Comparison of ENCODE assay signal across 12 cellular contexts in the genomic region with DNA sequence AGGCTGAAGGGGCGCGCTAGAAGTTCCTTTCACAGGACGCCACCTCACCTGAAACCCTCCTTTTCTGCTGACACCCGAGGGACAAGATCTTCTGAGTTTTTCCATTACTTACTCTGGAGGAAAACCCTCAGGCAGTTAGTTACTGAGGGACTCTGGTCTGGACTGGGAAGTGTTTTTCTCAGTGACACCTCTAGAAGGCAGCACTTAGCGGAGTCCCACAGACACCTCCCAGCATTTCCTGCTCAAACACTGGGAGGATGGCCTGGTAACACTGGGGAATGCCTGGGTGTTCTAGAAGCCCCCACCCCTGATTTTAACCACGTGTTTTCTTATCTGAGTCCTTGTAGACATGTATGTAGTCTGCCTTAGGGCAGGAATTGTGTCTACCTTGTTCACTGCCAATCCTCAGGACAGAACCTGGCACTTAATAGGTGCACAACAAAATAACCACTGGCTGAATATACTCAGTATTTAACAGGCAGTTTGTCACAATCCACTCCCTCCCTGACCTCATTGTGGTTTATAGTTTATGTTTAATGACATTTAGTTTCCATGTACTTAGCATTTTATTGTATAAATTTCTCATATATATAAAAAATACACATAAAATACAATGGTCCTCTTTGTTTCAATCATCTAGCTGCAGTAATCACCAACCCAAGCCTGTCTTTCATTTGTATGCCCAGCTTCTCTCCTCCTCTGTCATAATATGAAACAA. TPM values are rescaled to one million over a fixed set of nuclear protein-coding genes. Genes with fewer than 3 reads are reported as not detected.
A peak's percentile ranks its signal among the peaks of the same experiment; 100 is the strongest.
DNase-seq lines count a peak whose midpoint lies in the region; ATAC-seq and TF ChIP-seq lines count a peak whose summit lies in the region.
"Had no signal": no experiment of that assay in that cellular context is flagged by ENCODE, and none has a peak within 500 bp of the region (broad histone marks: within the 10 kb centered on the region; RNA-seq: fewer than 3 reads in every experiment).

No MANE protein-coding gene starts in this region.

- H3K27ac Mint-ChIP-seq in Calu3 (ENCODE audit: unreplicated experiment) = no peak overlapping the region
- no peak overlapping the region for H3K27ac Mint-ChIP-seq in WTC11

- H3K27me3 Mint-ChIP-seq in Calu3 (ENCODE audit: unreplicated experiment) (peaks cover 28% of the 10 kb centered on the region), WTC11 (ENCODE audit: low read depth) (no peaks in the 10 kb centered on the region)

- POLR2A ChIA-PET in WTC11 (lab: Charles Lee) = no interaction called here

- H3K4me1 Mint-ChIP-seq in Calu3 (ENCODE audit: low read depth, unreplicated experiment) = no peaks in the 10 kb centered on the region
- no peaks in the 10 kb centered on the region for H3K4me1 Mint-ChIP-seq in WTC11

- no peak overlapping the region for H3K27ac ChIP-seq in gastroesophageal sphincter
- H3K27ac ChIP-seq: SJCRH30 had no signal

- H3K36me3 ChIP-seq in kidney epithelial cell (ENCODE audit: control insufficient read depth, insufficient read depth, low read length) (no peaks in the 10 kb centered on the region), gastroesophageal sphincter (no peaks in the 10 kb centered on the region)
- H3K36me3 ChIP-seq: SJCRH30 had no signal

- H3K4me3 Mint-ChIP-seq in Calu3 (ENCODE audit: low read depth, unreplicated experiment) (no peak overlapping the region), WTC11 (no peak overlapping the region)
- H3K4me3 Mint-ChIP-seq: activated T-cell treated with anti-CD3 and anti-CD28 coated beads, Interleukin-2, amount 50 U/mL, for 4 hours had no signal

- no peaks in the 10 kb centered on the region for H3K9me3 ChIP-seq in gastroesophageal sphincter
- H3K9me3 ChIP-seq: SJCRH30 had no signal

- no peaks in the 10 kb centered on the region for H3K4me1 ChIP-seq in gastroesophageal sphincter
- H3K4me1 ChIP-seq: SJCRH30 had no signal

- CTCF ChIA-PET in Calu3 (lab: Charles Lee) = no interaction called here
- CTCF ChIA-PET in WTC11 (lab: Charles Lee) = interaction anchor here (1.9 kb wide), 1 partner anchor 90 kb away, joined by 7 read pairs; a partner anchor contains a TSS

- peak; percentile 9 for DNase-seq in Calu3
- DNase-seq in HFF-Myc (ENCODE audit: extremely low read depth, low read depth) = no peak
- DNase-seq in WTC11 (ENCODE audit: low spot score) = peak; percentile 50
- DNase-seq in kidney epithelial cell (ENCODE audit: low read depth) = no peak
- no peak for DNase-seq in NCI-H1417 (lab: John Stamatoyannopoulos, UW)
- DNase-seq: activated T-cell treated with anti-CD3 and anti-CD28 coated beads, Interleukin-2, amount 50 U/mL, for 4 hours had no signal

- TF ChIP-seq POLR2A in gastroesophageal sphincter (IDR thresholded peaks at IDR 0.05) = no peak

- H3K4me3 ChIP-seq in HFF-Myc (replicated peaks; ENCODE audit: low read depth, low read length) (no peak overlapping the region), kidney epithelial cell (ENCODE audit: low read depth, low read length) (no peak overlapping the region), gastroesophageal sphincter (no peak overlapping the region)
- H3K4me3 ChIP-seq: SJCRH30 had no signal

- no peaks in the 10 kb centered on the region for H3K27me3 ChIP-seq in kidney epithelial cell (ENCODE audit: control insufficient read depth, insufficient read depth, low read length)
- no peaks in the 10 kb centered on the region for H3K27me3 ChIP-seq in gastroesophageal sphincter
- H3K27me3 ChIP-seq: SJCRH30 had no signal

- peak; percentile 100 for ATAC-seq in WTC11
- ATAC-seq in gastroesophageal sphincter = no peak
- ATAC-seq in GM18868 (IDR thresholded peaks at IDR 0.05; ENCODE audit: unreplicated experiment) = no peak
- no peak for ATAC-seq in HG03139 (IDR thresholded peaks at IDR 0.05; ENCODE audit: unreplicated experiment)

- H3K36me3 Mint-ChIP-seq in Calu3 (ENCODE audit: insufficient read depth, unreplicated experiment) (no peaks in the 10 kb centered on the region), WTC11 (peaks cover 4% of the 10 kb centered on the region; the same call in 1 of the 2 replicates)

- intact Hi-C loops in Calu3 (cut with micrococcal nuclease; ENCODE audit: unreplicated experiment) = no loop called here

- H3K9me3 Mint-ChIP-seq in Calu3 (ENCODE audit: low read depth, unreplicated experiment) = no peaks in the 10 kb centered on the region
- H3K9me3 Mint-ChIP-seq in WTC11 = peaks cover 8% of the 10 kb centered on the region
- H3K9me3 Mint-ChIP-seq: activated T-cell treated with anti-CD3 and anti-CD28 coated beads, Interleukin-2, amount 50 U/mL, for 4 hours had no signal

- no peak for TF ChIP-seq EP300 in gastroesophageal sphincter (IDR thresholded peaks at IDR 0.05)

- WGBS in gastroesophageal sphincter (ENCODE audit: low coverage in 1 of 2), 2 donors = 38 to 68% methylated on average over 2 to 5 of the region's 6 CpGs

- no TSS peak for BruUV-seq in Calu3 (replicated peaks; lab: Mats Ljungman, UMichigan)

- TF ChIP-seq CTCF in Calu3 (IDR thresholded peaks at IDR 0.05; ENCODE audit: unreplicated experiment) (no peak), HFF-Myc (IDR thresholded peaks at IDR 0.05; ENCODE audit: low read depth, low read length, missing control alignments) (peak; percentile 32), WTC11 (IDR thresholded peaks at IDR 0.05) (0 out of 2 replicates have a peak, but pooled peaks have one; percentile 18), kidney epithelial cell (IDR thresholded peaks at IDR 0.05; ENCODE audit: insufficient read depth, low read length, poor library complexity, severe bottlenecking) (peak; percentile 21), gastroesophageal sphincter (IDR thresholded peaks at IDR 0.05) (no peak)

TF ChIP-seq in WTC11, 78 proteins besides CTCF, POLR2A, EP300 and RAD21:
- TF ChIP-seq ZNF263 (CRISPR knock-in tag; IDR thresholded peaks at IDR 0.05; ENCODE audit: low read depth) (no peak), ZNF671 (CRISPR knock-in tag; IDR thresholded peaks at IDR 0.05) (no peak)

RNA-seq across cellular contexts. Expression of a gene that starts 4.8 kb away (rescaled TPM):
- total RNA-seq in Calu3 (2022) (not detected in 2 replicates), WTC11 (2021) (not detected in 3 replicates), kidney epithelial cell (not detected in 2 replicates), gastroesophageal sphincter (not detected)
- total RNA-seq: activated T-cell treated with anti-CD3 and anti-CD28 coated beads, Interleukin-2, amount 50 U/mL, for 4 hours; mesenteric fat pad; SJCRH30; subcutaneous adipose tissue had no signal

Comparison
In these comparisons a context has a peak if more than half of its experiments do, and no peak if none do; other contexts are left out.
1. DNase-seq: peak in Calu3 (single experiment) and WTC11 (single experiment); none in HFF-Myc (single experiment), kidney epithelial cell (single experiment) and NCI-H1417 (0 of 3).
2. CTCF ChIP-seq: peak in HFF-Myc (single experiment), WTC11 (single experiment) and kidney epithelial cell (single experiment); none in Calu3 (single experiment) and gastroesophageal sphincter (0 of 4).